8 cellular contexts compared by ENCODE assay signal in the genomic region with DNA sequence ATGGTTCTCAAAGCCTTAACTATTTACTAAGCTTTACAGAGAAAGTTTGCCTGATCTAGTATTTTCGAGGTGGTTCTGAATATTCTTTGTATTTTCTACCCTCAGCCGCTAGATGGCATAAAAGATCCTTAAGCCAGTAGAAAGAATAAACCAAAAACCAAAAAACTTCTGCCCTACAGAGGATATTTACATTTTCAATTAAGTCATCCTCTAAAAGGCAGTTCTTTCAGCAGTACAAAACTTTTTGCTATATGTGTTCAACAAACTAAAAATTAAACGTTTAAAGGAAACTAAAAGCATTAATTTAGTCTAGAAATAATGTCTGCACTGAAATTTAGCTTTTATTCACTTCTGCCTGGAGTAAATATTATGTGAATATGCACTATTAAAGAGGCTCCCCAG.
A peak's percentile ranks its signal among the peaks of the same experiment; 100 is the strongest.
DNase-seq lines count a peak whose midpoint lies in the region; ATAC-seq, FAIRE-seq and TF ChIP-seq lines count a peak whose summit lies in the region.

No MANE protein-coding gene starts in this region.

- intact Hi-C loops in activated T-helper 1 cell treated with anti-CD3 and anti-CD28 coated beads, Interleukin-12 subunit alpha, Interleukin-12 subunit beta, Interleukin-2, Interleukin-4 antibody, amounts not matched to agents 30 ng/mL and 10 ng/mL and 1 ng/mL, durations not matched to agents 14 hours and 24 hours and 36 hours (cut with micrococcal nuclease): loop anchor here (1.0 to 5.0 kb wide), 6 partner anchors 65 to 1185 kb away; no protein-coding TSS in a partner anchor

- H3K36me3 ChIP-seq in upper lobe of left lung: no peaks in the 10 kb centered on the region

- H3K27me3 ChIP-seq in upper lobe of left lung: no peaks in the 10 kb centered on the region

- peaks cover 4% of the 10 kb centered on the region for H3K27me3 Mint-ChIP-seq in activated T-helper 1 cell treated with anti-CD3 and anti-CD28 coated beads, Interleukin-12 subunit alpha, Interleukin-12 subunit beta, Interleukin-2, Interleukin-4 antibody, amounts not matched to agents 30 ng/mL and 10 ng/mL and 1 ng/mL, durations not matched to agents 14 hours and 24 hours and 36 hours (ENCODE audit: insufficient read depth)

- no peak for TF ChIP-seq POLR2A in upper lobe of left lung (IDR thresholded peaks at IDR 0.05)

- no peak overlapping the region for H3K4me3 Mint-ChIP-seq in activated T-helper 1 cell treated with anti-CD3 and anti-CD28 coated beads, Interleukin-12 subunit alpha, Interleukin-12 subunit beta, Interleukin-2, Interleukin-4 antibody, amounts not matched to agents 30 ng/mL and 10 ng/mL and 1 ng/mL, durations not matched to agents 14 hours and 24 hours and 36 hours

- H3K36me3 Mint-ChIP-seq in activated T-helper 1 cell treated with anti-CD3 and anti-CD28 coated beads, Interleukin-12 subunit alpha, Interleukin-12 subunit beta, Interleukin-2, Interleukin-4 antibody, amounts not matched to agents 30 ng/mL and 10 ng/mL and 1 ng/mL, durations not matched to agents 14 hours and 24 hours and 36 hours (ENCODE audit: low read depth): no peaks in the 10 kb centered on the region

- no peaks in the 10 kb centered on the region for H3K4me1 Mint-ChIP-seq in activated T-helper 1 cell treated with anti-CD3 and anti-CD28 coated beads, Interleukin-12 subunit alpha, Interleukin-12 subunit beta, Interleukin-2, Interleukin-4 antibody, amounts not matched to agents 30 ng/mL and 10 ng/mL and 1 ng/mL, durations not matched to agents 14 hours and 24 hours and 36 hours (ENCODE audit: low read depth)

- ATAC-seq in upper lobe of left lung (ENCODE audit: low FRiP score in 2 of 2) (peak in 1 of 2 donors; percentile 77), GM18519 (IDR thresholded peaks at IDR 0.05; ENCODE audit: low FRiP score, unreplicated experiment) (no peak)

- H3K27ac ChIP-seq in upper lobe of left lung: no peak overlapping the region

- H3K9me3 Mint-ChIP-seq in activated T-helper 1 cell treated with anti-CD3 and anti-CD28 coated beads, Interleukin-12 subunit alpha, Interleukin-12 subunit beta, Interleukin-2, Interleukin-4 antibody, amounts not matched to agents 30 ng/mL and 10 ng/mL and 1 ng/mL, durations not matched to agents 14 hours and 24 hours and 36 hours: no peaks in the 10 kb centered on the region

- TF ChIP-seq CTCF in GM13977 (IDR thresholded peaks at IDR 0.05; ENCODE audit: extremely low read depth, insufficient read depth, missing control alignments) (peak; percentile 58), astrocyte of the cerebellum (IDR thresholded peaks at IDR 0.05; ENCODE audit: low read depth, low read length, missing control alignments) (peak; percentile 54), upper lobe of left lung (IDR thresholded peaks at IDR 0.05) (peak; percentile 26 to 64 (median 56))

- 0 to 2% methylated on average over 3 of the region's 3 CpGs for WGBS in upper lobe of left lung, 2 donors

- no peak overlapping the region for H3K27ac Mint-ChIP-seq in activated T-helper 1 cell treated with anti-CD3 and anti-CD28 coated beads, Interleukin-12 subunit alpha, Interleukin-12 subunit beta, Interleukin-2, Interleukin-4 antibody, amounts not matched to agents 30 ng/mL and 10 ng/mL and 1 ng/mL, durations not matched to agents 14 hours and 24 hours and 36 hours

- H3K4me1 ChIP-seq in upper lobe of left lung: peaks cover 0 to 9% (median 3%) of the 10 kb centered on the region in 4 donors

- in situ Hi-C loops in GM13977 (cut with MboI; ENCODE audit: low pct_unique_long_range_greater_than_20kb, low sequenced_read_pairs, unreplicated experiment): loop anchor here (10.0 kb wide), 1 partner anchor 193 kb away; no protein-coding TSS in a partner anchor
- in situ Hi-C loops in astrocyte of the cerebellum (cut with HindIII; ENCODE audit: low sequenced_read_pairs): loop anchor here (5.0 kb wide), 1 partner anchor 300 kb away; no protein-coding TSS in a partner anchor

- H3K4me3 ChIP-seq in astrocyte of the cerebellum (ENCODE audit: low read depth, low read length): no peak overlapping the region
- no peak overlapping the region for H3K4me3 ChIP-seq in upper lobe of left lung

- DNase-seq in AG08396 (ENCODE audit: low spot score) (peak; percentile 31), GM13977 (ENCODE audit: low spot score) (peak; percentile 54), NCI-H2196 treated with DMSO at 0.1 percent for 48 hours (lab: John Stamatoyannopoulos, UW; ENCODE audit: unreplicated experiment) (peak; percentile 76), astrocyte of the cerebellum (ENCODE audit: low read depth) (peak; percentile 60), upper lobe of left lung (no peak)
- DNase-seq in activated T-helper 1 cell treated with anti-CD3 and anti-CD28 coated beads, Interleukin-12 subunit alpha, Interleukin-12 subunit beta, Interleukin-2, Interleukin-4 antibody, amounts not matched to agents 30 ng/mL and 10 ng/mL and 1 ng/mL, durations not matched to agents 14 hours and 24 hours and 36 hours (ENCODE audit: low spot score): no peak

- TF ChIP-seq EP300 in upper lobe of left lung (IDR thresholded peaks at IDR 0.05): no peak

- peak; percentile 97 for FAIRE-seq in islet of Langerhans (lab: Jason Lieb, UNC)

- H3K9me3 ChIP-seq in upper lobe of left lung: no peaks in the 10 kb centered on the region

Comparison
In these comparisons a context has a peak if more than half of its experiments do, and no peak if none do; other contexts are left out.
1. DNase-seq: peak in AG08396 (single experiment), GM13977 (single experiment), NCI-H2196 treated with DMSO at 0.1 percent for 48 hours (single experiment) and astrocyte of the cerebellum (single experiment); none in upper lobe of left lung (0 of 2) and activated T-helper 1 cell treated with anti-CD3 and anti-CD28 coated beads, Interleukin-12 subunit alpha, Interleukin-12 subunit beta, Interleukin-2, Interleukin-4 antibody, amounts not matched to agents 30 ng/mL and 10 ng/mL and 1 ng/mL, durations not matched to agents 14 hours and 24 hours and 36 hours (single experiment).
2. Peak in every context shown above with its lines, with median percentiles within 50 percentile points of each other: CTCF ChIP-seq.